In genomic region chr21:45407629-45408247, GRCh38 we compare ENCODE assay signal across 13 cellular contexts. TPM values are rescaled to one million over a fixed set of nuclear protein-coding genes. Genes with fewer than 3 reads are reported as not detected.
DNase-seq lines count a peak whose midpoint lies in the region; FAIRE-seq and TF ChIP-seq lines count a peak whose summit lies in the region.
"Had no signal": no experiment of that assay in that cellular context is flagged by ENCODE, and none has a peak within 500 bp of the region (broad histone marks: within the 10 kb centered on the region; RNA-seq: fewer than 3 reads in every experiment).

No MANE protein-coding gene starts in this region.

- peaks cover 61% of the 10 kb centered on the region for H4K20me1 ChIP-seq in astrocyte (ENCODE audit: insufficient read depth, low read length)

- H3K27ac ChIP-seq in HUES48 (ENCODE audit: low read depth, low read length) (peak overlapping the region; percentile 88), astrocyte (ENCODE audit: low read depth, low read length) (no peak overlapping the region)
- H3K27ac ChIP-seq: HL-60 had no signal

- H3K9me3 ChIP-seq in HUES48 (ENCODE audit: control insufficient read depth, insufficient read depth, low read length): no peaks in the 10 kb centered on the region
- no peaks in the 10 kb centered on the region for H3K9me3 ChIP-seq in astrocyte (ENCODE audit: insufficient read depth, low read depth, low read length)
- no peaks in the 10 kb centered on the region for H3K9me3 ChIP-seq in iPS-15b (ENCODE audit: control insufficient read depth, insufficient read depth, low read length)
- H3K9me3 ChIP-seq: Peyer's patch had no signal

- H3K4me1 ChIP-seq in HUES48 (ENCODE audit: control insufficient read depth, insufficient read depth, low read length) (peaks cover 54% of the 10 kb centered on the region), astrocyte (ENCODE audit: insufficient read depth, low read length) (peaks cover 42% of the 10 kb centered on the region), iPS-15b (ENCODE audit: control insufficient read depth, insufficient read depth, low read length) (peaks cover 21% of the 10 kb centered on the region)

- no peak for TF ChIP-seq POLR2A in GM12892 (IDR thresholded peaks at IDR 0.05; ENCODE audit: low read depth, low read length)

- H3K27ac Mint-ChIP-seq in astrocyte (ENCODE audit: unreplicated experiment): no peak overlapping the region

- H3K9me3 Mint-ChIP-seq in astrocyte (ENCODE audit: unreplicated experiment): peaks cover 2% of the 10 kb centered on the region

- H2AFZ ChIP-seq in astrocyte (ENCODE audit: low read depth, low read length): no peak overlapping the region

- DNase-seq in astrocyte (ENCODE audit: low read depth): no peak
- DNase-seq in retinal pigment epithelial cell (ENCODE audit: low read depth): no peak
- DNase-seq in GM12892 (ENCODE audit: insufficient read length): no peak
- no peak for DNase-seq in GM19240 (ENCODE audit: insufficient read length, low spot score)
- DNase-seq in SW480 (ENCODE audit: low spot score): no peak
- no peak for DNase-seq in H4 (ENCODE audit: low spot score)
- DNase-seq: activated CD8-positive, alpha-beta memory T cell treated with anti-CD3 and anti-CD28 coated beads, Interleukin-2, amount 50 U/mL, for 4 hours; NCI-H345; Peyer's patch; substantia nigra had no signal

- H3K4me3 ChIP-seq in HUES48 (ENCODE audit: low read depth, low read length): peak overlapping the region; percentile 67
- H3K4me3 ChIP-seq in astrocyte (ENCODE audit: insufficient read depth, low read depth, low read length): no peak overlapping the region
- peak overlapping the region; percentile 8 for H3K4me3 ChIP-seq in iPS-15b (ENCODE audit: low read depth, low read length)
- peak overlapping the region; percentile 83 for H3K4me3 ChIP-seq in retinal pigment epithelial cell (ENCODE audit: low read length)

- H3K27me3 Mint-ChIP-seq in astrocyte (ENCODE audit: low read depth, unreplicated experiment): no peaks in the 10 kb centered on the region

- H3K27me3 ChIP-seq in HUES48 (ENCODE audit: control insufficient read depth, insufficient read depth, low read length): peaks cover 5% of the 10 kb centered on the region
- no peaks in the 10 kb centered on the region for H3K27me3 ChIP-seq in astrocyte (ENCODE audit: insufficient read depth, low read length)
- peaks cover 6% of the 10 kb centered on the region for H3K27me3 ChIP-seq in iPS-15b (ENCODE audit: control insufficient read depth, insufficient read depth, low read length)

- no peak for FAIRE-seq in astrocyte (lab: Jason Lieb, UNC)
- FAIRE-seq in GM12892 (lab: Jason Lieb, UNC): no peak

- peak overlapping the region; percentile 92 for H3K4me2 ChIP-seq in astrocyte (ENCODE audit: low read length)

- peak overlapping the region; percentile 94 for H3K4me3 Mint-ChIP-seq in astrocyte (ENCODE audit: unreplicated experiment)

- H3K9ac ChIP-seq in HUES48 (ENCODE audit: low read depth, low read length) (no peak overlapping the region), astrocyte (ENCODE audit: low read length) (peak overlapping the region; percentile 38), iPS-15b (ENCODE audit: low read depth, low read length) (peak overlapping the region; percentile 76)

- peaks cover 3% of the 10 kb centered on the region; the same call in 1 of the 2 replicates for H3K36me3 ChIP-seq in HUES48 (ENCODE audit: control insufficient read depth, insufficient read depth, low read length)
- H3K36me3 ChIP-seq in astrocyte (ENCODE audit: insufficient read depth, low read length): no peaks in the 10 kb centered on the region
- peaks cover 14% of the 10 kb centered on the region for H3K36me3 ChIP-seq in iPS-15b (ENCODE audit: control insufficient read depth, insufficient read depth, low read length)
- H3K36me3 ChIP-seq: Peyer's patch had no signal

- H3K4me1 Mint-ChIP-seq in astrocyte (ENCODE audit: low read depth, unreplicated experiment): peaks cover 41% of the 10 kb centered on the region

- H3K79me2 ChIP-seq in astrocyte (ENCODE audit: insufficient read depth, low read length): peaks cover 64% of the 10 kb centered on the region

- TF ChIP-seq CTCF in astrocyte (IDR thresholded peaks at IDR 0.05; ENCODE audit: insufficient read depth, low read depth, low read length) (no peak), retinal pigment epithelial cell (conservative IDR thresholded peaks at IDR 0.05; ENCODE audit: low read depth, low read length) (peak; percentile 46)

- H3K36me3 Mint-ChIP-seq in astrocyte (ENCODE audit: low read depth, unreplicated experiment): peaks cover 6% of the 10 kb centered on the region

RNA-seq across cellular contexts. Expression of gene COL18A1, which starts 2.8 kb away (rescaled TPM):
- total RNA-seq in astrocyte: 616 and 692 TPM in 2 replicates
- 0.68 TPM for polyA plus RNA-seq in GM12892 (2012; ENCODE audit: missing spikeins)
- 8.4 and 15.1 TPM in 2 replicates for total RNA-seq in H4 (2014; rRNA removed; shearing (Covaris generic))

Comparison
In these comparisons a context has a peak if more than half of its experiments do, and no peak if none do; other contexts are left out.
1. RNA of gene COL18A1, which starts 2.8 kb away (total RNA-seq): 616 to 692 TPM in astrocyte; 8.4 to 15.1 TPM in H4; every median in the first group is over 10 times any median in the second.